8 cellular contexts compared by ENCODE assay signal in the genomic region with DNA sequence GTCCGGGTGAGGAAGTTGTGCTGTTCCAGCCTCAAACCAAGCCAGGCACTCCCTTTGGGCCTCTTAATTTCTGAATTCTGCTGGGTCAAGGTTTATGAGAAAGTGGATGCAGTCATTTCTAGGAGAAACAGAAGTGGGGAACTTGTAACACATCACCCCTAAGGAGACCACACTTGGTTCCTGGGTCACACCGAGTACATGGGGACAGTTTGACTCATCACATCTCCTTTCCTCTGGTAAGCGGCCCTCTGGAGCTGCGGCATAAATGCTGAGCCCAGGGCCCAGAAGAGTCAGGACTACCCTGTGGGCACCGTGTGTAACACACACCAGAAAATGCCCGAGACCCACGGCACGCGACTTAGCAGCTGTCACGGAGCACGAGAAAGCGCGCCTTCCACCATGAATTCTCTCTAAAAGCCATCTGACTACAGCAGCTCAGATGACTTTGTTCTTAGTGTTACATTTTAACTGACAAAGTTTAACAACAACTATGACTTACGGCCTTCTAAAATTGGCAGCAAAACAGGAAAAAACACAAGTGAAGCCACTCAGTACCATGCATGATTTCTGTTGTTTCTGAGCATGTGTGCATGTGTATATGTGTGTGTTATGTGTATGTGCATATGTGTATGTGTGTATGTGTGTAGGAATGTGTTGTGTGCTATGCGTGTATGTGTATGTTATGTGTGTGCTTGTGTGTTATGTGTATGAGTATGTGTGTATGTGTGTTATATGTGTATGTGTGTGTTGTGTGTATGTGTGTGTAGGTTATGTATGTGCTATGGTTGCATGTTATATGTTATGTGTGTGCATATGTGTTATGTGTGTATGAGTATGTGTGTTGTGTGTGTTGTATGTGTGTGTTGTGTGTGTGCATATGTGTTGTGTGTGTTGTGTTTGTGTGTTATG. TPM values are rescaled to one million over a fixed set of nuclear protein-coding genes. Genes with fewer than 3 reads are reported as not detected.
DNase-seq lines count a peak whose midpoint lies in the region; ATAC-seq and TF ChIP-seq lines count a peak whose summit lies in the region.

No MANE protein-coding gene starts in this region.

- no peak overlapping the region for H3K4me3 ChIP-seq in muscle layer of duodenum (ENCODE audit: low read depth in 1 of 2, low read length in 2 of 2)

- no peak overlapping the region for H3K27ac Mint-ChIP-seq in WTC11

- no peaks in the 10 kb centered on the region for H3K27me3 ChIP-seq in muscle layer of duodenum (ENCODE audit: low read depth, low read length)

- no peaks in the 10 kb centered on the region for H3K9me3 Mint-ChIP-seq in WTC11

- peaks cover 0 to 5% of the 10 kb centered on the region in 2 donors for H3K36me3 ChIP-seq in muscle layer of duodenum (ENCODE audit: control insufficient read depth in 1 of 2, insufficient read depth in 2 of 2, low read length in 2 of 2)

- no peak overlapping the region for H3K4me3 Mint-ChIP-seq in WTC11

- H3K36me3 Mint-ChIP-seq in WTC11, result no peaks in the 10 kb centered on the region

- H3K9me3 ChIP-seq in muscle layer of duodenum (ENCODE audit: control insufficient read depth in 1 of 2, low read length in 2 of 2), result no peaks in the 10 kb centered on the region

- POLR2A ChIA-PET in HEK293T (lab: Yijun Ruan, JAX) (no interaction called here), WTC11 (lab: Charles Lee) (no interaction called here)

- H3K27ac ChIP-seq in muscle layer of duodenum (ENCODE audit: low read length), result peak overlapping the region; percentile 70

- no peak for TF ChIP-seq CTCF in WTC11 (IDR thresholded peaks at IDR 0.05)

- peaks cover 33 to 36% of the 10 kb centered on the region in 2 donors for H3K4me1 ChIP-seq in muscle layer of duodenum (ENCODE audit: control insufficient read depth in 1 of 2, insufficient read depth in 2 of 2, low read length in 2 of 2)

- CTCF ChIA-PET in HEK293T (lab: Yijun Ruan, JAX) (no interaction called here), WTC11 (lab: Charles Lee) (interaction anchor here (0.7 kb wide), 1 partner anchor 13 kb away, joined by 3 read pairs; no protein-coding TSS in a partner anchor)

- H3K4me1 Mint-ChIP-seq in WTC11, result peaks cover 12% of the 10 kb centered on the region

- peak; percentile 38 for ATAC-seq in GM18502 (IDR thresholded peaks at IDR 0.05; ENCODE audit: poor library complexity, unreplicated experiment)
- ATAC-seq in WTC11, result no peak

- DNase-seq in HEK293T (ENCODE audit: extremely low spot score) (no peak), WTC11 (ENCODE audit: low spot score) (no peak), inferior parietal cortex (ENCODE audit: extremely low spot score) (no peak), COR-L47 (lab: John Stamatoyannopoulos, UW) (no peak), NCI-H345 treated with DMSO at 0.1 percent for 48 hours (lab: John Stamatoyannopoulos, UW; ENCODE audit: unreplicated experiment) (no peak)
- no peak for DNase-seq in activated CD4-positive, CD25-positive, alpha-beta regulatory T cell treated with anti-CD3 and anti-CD28 coated beads, Interleukin-2, amount 50 U/mL, for 72 hours

- no peaks in the 10 kb centered on the region for H3K27me3 Mint-ChIP-seq in WTC11 (ENCODE audit: low read depth)

TF ChIP-seq in HEK293T, 16 proteins besides CTCF, POLR2A, EP300 and RAD21:
- TF ChIP-seq FOXK2 (IDR thresholded peaks at IDR 0.05), result no peak
- peak; percentile 92; the same call in 1 of the 2 replicates for TF ChIP-seq TARDBP (IDR thresholded peaks at IDR 0.05)

TF ChIP-seq in WTC11, 78 proteins besides CTCF, POLR2A, EP300 and RAD21:
- no peak for TF ChIP-seq MYBL2 (CRISPR knock-in tag; IDR thresholded peaks at IDR 0.05)
- TF ChIP-seq, protein P1, sequence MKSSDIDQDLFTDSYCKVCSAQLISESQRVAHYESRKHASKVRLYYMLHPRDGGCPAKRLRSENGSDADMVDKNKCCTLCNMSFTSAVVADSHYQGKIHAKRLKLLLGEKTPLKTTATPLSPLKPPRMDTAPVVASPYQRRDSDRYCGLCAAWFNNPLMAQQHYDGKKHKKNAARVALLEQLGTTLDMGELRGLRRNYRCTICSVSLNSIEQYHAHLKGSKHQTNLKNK (CRISPR knock-in tag; IDR thresholded peaks at IDR 0.05), result 0 out of 2 replicates have a peak, but pooled peaks have one; percentile 37
- TF ChIP-seq NR1H2 (CRISPR knock-in tag; IDR thresholded peaks at IDR 0.05), result no peak
- no peak for TF ChIP-seq PRRX2 (CRISPR knock-in tag; IDR thresholded peaks at IDR 0.05)
TF ChIP-seq in WTC11: peak in this region for 1.

RNA-seq across cellular contexts. Expression of a gene that starts 50.8 kb away (rescaled TPM):
- 180 to 184 TPM (median 182 TPM) in 3 replicates for total RNA-seq in WTC11 (2021)
